Comparison of ENCODE assay signal across 36 cellular contexts in genomic region chr11:132935383-132935782, GRCh38.
"Had no signal": no experiment of that assay in that cellular context is flagged by ENCODE, and none has a peak within 500 bp of the region (broad histone marks: within the 10 kb centered on the region; RNA-seq: fewer than 3 reads in every experiment).

No MANE protein-coding gene starts in this region.

- H3K4me1 ChIP-seq: adrenal gland, body of pancreas, breast epithelium had no signal

- H3K4me3 Mint-ChIP-seq: activated B cell treated with CpG ODN at 0.5 μM for 24 hours; activated CD4-positive, alpha-beta memory T cell treated with anti-CD3 and anti-CD28 coated beads for 36 hours; activated CD4-positive, alpha-beta T cell treated with anti-CD3 and anti-CD28 coated beads, Interleukin-2, amount 10 ng/mL, durations not matched to agents 24 days and 14 days; activated CD8-positive, alpha-beta T cell treated with anti-CD3 and anti-CD28 coated beads for 36 hours; activated naive CD4-positive, alpha-beta T cell treated with anti-CD3 and anti-CD28 coated beads for 36 hours; activated naive CD8-positive, alpha-beta T cell treated with anti-CD3 and anti-CD28 coated beads for 36 hours; activated T-cell treated with anti-CD3 and anti-CD28 coated beads, Interleukin-2, amount 50 U/mL, for 4 hours; activated T-cell treated with anti-CD3 and anti-CD28 coated beads, Interleukin-2, amount 50 U/mL, for 72 hours; activated T-helper 1 cell treated with anti-CD3 and anti-CD28 coated beads, Interleukin-12 subunit alpha, Interleukin-12 subunit beta, Interleukin-2, Interleukin-4 antibody, amounts not matched to agents 30 ng/mL and 10 ng/mL and 1 ng/mL, durations not matched to agents 14 hours and 24 hours and 36 hours; activated T-helper 17 cell treated with anti-CD3 and anti-CD28 coated beads, Interleukin-2, amount 50 U/mL, for 72 hours; T-helper 1 cell treated with Interleukin-12 subunit alpha and Interleukin-12 subunit beta and Interleukin-4 antibody, amounts not matched to agents 30 μg/mL and 1 μg/mL, for 36 hours; T-helper 2 cell treated with Interferon-gamma antibody and Interleukin-4, amounts not matched to agents 5 μg/mL and 100 μg/mL, for 36 hours had no signal

- FAIRE-seq: astrocyte, TTC549 had no signal

- H3K9me3 ChIP-seq: adrenal gland, body of pancreas, breast epithelium had no signal

- H3K27ac Mint-ChIP-seq: activated B cell treated with CpG ODN at 0.5 μM for 24 hours; activated CD4-positive, alpha-beta memory T cell treated with anti-CD3 and anti-CD28 coated beads for 36 hours; activated CD4-positive, alpha-beta T cell treated with anti-CD3 and anti-CD28 coated beads, Interleukin-2, amount 10 ng/mL, durations not matched to agents 24 days and 14 days; activated CD8-positive, alpha-beta T cell treated with anti-CD3 and anti-CD28 coated beads for 36 hours; activated naive CD4-positive, alpha-beta T cell treated with anti-CD3 and anti-CD28 coated beads for 36 hours; activated naive CD4-positive, alpha-beta T cell treated with anti-CD3 and anti-CD28 coated beads, Interleukin-2, amount 50 U/mL, for 72 hours; activated naive CD8-positive, alpha-beta T cell treated with anti-CD3 and anti-CD28 coated beads for 36 hours; activated T-cell treated with anti-CD3 and anti-CD28 coated beads, Interleukin-2, amount 50 U/mL, for 72 hours; activated T-helper 1 cell treated with anti-CD3 and anti-CD28 coated beads, Interleukin-12 subunit alpha, Interleukin-12 subunit beta, Interleukin-2, Interleukin-4 antibody, amounts not matched to agents 30 ng/mL and 10 ng/mL and 1 ng/mL, durations not matched to agents 14 hours and 24 hours and 36 hours; activated T-helper 17 cell treated with anti-CD3 and anti-CD28 coated beads, Interleukin-2, amount 50 U/mL, for 72 hours; T-helper 1 cell treated with Interleukin-12 subunit alpha and Interleukin-12 subunit beta and Interleukin-4 antibody, amounts not matched to agents 30 μg/mL and 1 μg/mL, for 36 hours; T-helper 2 cell treated with Interferon-gamma antibody and Interleukin-4, amounts not matched to agents 5 μg/mL and 100 μg/mL, for 36 hours had no signal

- H3K4me3 ChIP-seq: adrenal gland, body of pancreas, breast epithelium had no signal

- ATAC-seq: activated CD8-positive, alpha-beta T cell treated with anti-CD3 and anti-CD28 coated beads for 36 hours; activated naive CD4-positive, alpha-beta T cell treated with anti-CD3 and anti-CD28 coated beads, Interleukin-2, amount 50 U/mL, for 72 hours; activated T-cell treated with anti-CD3 and anti-CD28 coated beads, Interleukin-2, amount 50 U/mL, for 4 hours; activated T-cell treated with anti-CD3 and anti-CD28 coated beads, Interleukin-2, amount 50 U/mL, for 72 hours; activated T-helper 17 cell treated with anti-CD3 and anti-CD28 coated beads, Interleukin-2, amount 50 U/mL, for 72 hours; body of pancreas had no signal

- H3K36me3 ChIP-seq: adrenal gland, brain microvascular endothelial cell, breast epithelium had no signal

- H3K27ac ChIP-seq: adrenal gland, body of pancreas, brain microvascular endothelial cell, breast epithelium, VCaP had no signal

- H3K27me3 ChIP-seq: adrenal gland, body of pancreas, brain microvascular endothelial cell, breast epithelium had no signal

- H3K4me1 Mint-ChIP-seq: activated B cell treated with CpG ODN at 0.5 μM for 24 hours; activated CD4-positive, alpha-beta T cell treated with anti-CD3 and anti-CD28 coated beads, Interleukin-2, amount 10 ng/mL, durations not matched to agents 24 days and 14 days; activated naive CD8-positive, alpha-beta T cell treated with anti-CD3 and anti-CD28 coated beads for 36 hours; activated T-helper 17 cell treated with anti-CD3 and anti-CD28 coated beads, Interleukin-2, amount 50 U/mL, for 72 hours had no signal

- DNase-seq: activated B cell treated with CpG ODN at 0.5 μM for 24 hours; activated CD4-positive, alpha-beta memory T cell treated with anti-CD3 and anti-CD28 coated beads for 36 hours; activated CD4-positive, alpha-beta T cell treated with anti-CD3 and anti-CD28 coated beads for 4 hours; activated CD4-positive, alpha-beta T cell treated with anti-CD3 and anti-CD28 coated beads, Interleukin-2, amount 10 ng/mL, durations not matched to agents 24 days and 14 days; activated CD4-positive, alpha-beta T cell treated with anti-CD3 and anti-CD28 coated beads, Interleukin-2, amount 50 U/mL, for 1 hour; activated CD4-positive, alpha-beta T cell treated with anti-CD3 and anti-CD28 coated beads, Interleukin-2, amount 50 U/mL, for 4 hours; activated CD4-positive, CD25-positive, alpha-beta regulatory T cell treated with anti-CD3 and anti-CD28 coated beads, Interleukin-2, amount 50 U/mL, for 72 hours; activated CD8-positive, alpha-beta memory T cell treated with anti-CD3 and anti-CD28 coated beads, Interleukin-2, amount 50 U/mL, for 4 hours; activated CD8-positive, alpha-beta T cell treated with anti-CD3 and anti-CD28 coated beads for 36 hours; activated effector memory CD4-positive, alpha-beta T cell treated with anti-CD3 and anti-CD28 coated beads, Interleukin-2, amount 50 U/mL, for 16 hours; activated gamma-delta T cell treated with Interleukin-2 at 50 U/mL for 16 hours; activated naive CD4-positive, alpha-beta T cell; activated naive CD4-positive, alpha-beta T cell treated with anti-CD3 and anti-CD28 coated beads for 36 hours; activated naive CD4-positive, alpha-beta T cell treated with anti-CD3 and anti-CD28 coated beads, Interleukin-2, amount 50 U/mL, for 16 hours; activated naive CD8-positive, alpha-beta T cell treated with anti-CD3 and anti-CD28 coated beads for 36 hours; activated T-cell treated with anti-CD3 and anti-CD28 coated beads for 4 hours; activated T-cell treated with anti-CD3 and anti-CD28 coated beads, Interleukin-2, amount 50 U/mL, for 1 hour; activated T-cell treated with anti-CD3 and anti-CD28 coated beads, Interleukin-2, amount 50 U/mL, for 4 hours; activated T-cell treated with anti-CD3 and anti-CD28 coated beads, Interleukin-2, amount 50 U/mL, for 72 hours; adrenal gland; amniotic stem cell; aorta; body of pancreas; brain microvascular endothelial cell; central memory CD4-positive, alpha-beta T cell; T-helper 2 cell; T-helper 9 cell had no signal

- H3K36me3 Mint-ChIP-seq: activated CD4-positive, alpha-beta memory T cell treated with anti-CD3 and anti-CD28 coated beads for 36 hours; activated naive CD4-positive, alpha-beta T cell treated with anti-CD3 and anti-CD28 coated beads, Interleukin-2, amount 50 U/mL, for 72 hours; activated naive CD8-positive, alpha-beta T cell treated with anti-CD3 and anti-CD28 coated beads for 36 hours had no signal

- H3K27me3 Mint-ChIP-seq: activated B cell treated with CpG ODN at 0.5 μM for 24 hours; activated CD4-positive, alpha-beta memory T cell treated with anti-CD3 and anti-CD28 coated beads for 36 hours; activated CD4-positive, alpha-beta T cell treated with anti-CD3 and anti-CD28 coated beads, Interleukin-2, amount 10 ng/mL, durations not matched to agents 24 days and 14 days; activated CD8-positive, alpha-beta T cell treated with anti-CD3 and anti-CD28 coated beads for 36 hours; activated T-helper 17 cell treated with anti-CD3 and anti-CD28 coated beads, Interleukin-2, amount 50 U/mL, for 72 hours had no signal

- H3K9me3 Mint-ChIP-seq: activated CD4-positive, alpha-beta memory T cell treated with anti-CD3 and anti-CD28 coated beads for 36 hours; activated CD4-positive, alpha-beta T cell treated with anti-CD3 and anti-CD28 coated beads, Interleukin-2, amount 10 ng/mL, durations not matched to agents 24 days and 14 days; activated naive CD4-positive, alpha-beta T cell treated with anti-CD3 and anti-CD28 coated beads for 36 hours; activated naive CD4-positive, alpha-beta T cell treated with anti-CD3 and anti-CD28 coated beads, Interleukin-2, amount 50 U/mL, for 72 hours; activated naive CD8-positive, alpha-beta T cell treated with anti-CD3 and anti-CD28 coated beads for 36 hours; activated T-cell treated with anti-CD3 and anti-CD28 coated beads, Interleukin-2, amount 50 U/mL, for 4 hours; activated T-cell treated with anti-CD3 and anti-CD28 coated beads, Interleukin-2, amount 50 U/mL, for 72 hours; activated T-helper 1 cell treated with anti-CD3 and anti-CD28 coated beads, Interleukin-12 subunit alpha, Interleukin-12 subunit beta, Interleukin-2, Interleukin-4 antibody, amounts not matched to agents 30 ng/mL and 10 ng/mL and 1 ng/mL, durations not matched to agents 14 hours and 24 hours and 36 hours; activated T-helper 17 cell treated with anti-CD3 and anti-CD28 coated beads, Interleukin-2, amount 50 U/mL, for 72 hours; T-helper 1 cell treated with Interleukin-12 subunit alpha and Interleukin-12 subunit beta and Interleukin-4 antibody, amounts not matched to agents 30 μg/mL and 1 μg/mL, for 36 hours; T-helper 2 cell treated with Interferon-gamma antibody and Interleukin-4, amounts not matched to agents 5 μg/mL and 100 μg/mL, for 36 hours had no signal
